ENCODE assay signal across 25 cellular contexts in genomic region chr1:15538750-15539149, GRCh38. TPM values are rescaled to one million over a fixed set of nuclear protein-coding genes. Genes with fewer than 3 reads are reported as not detected.
DNase-seq lines count a peak whose midpoint lies in the region; ATAC-seq and TF ChIP-seq lines count a peak whose summit lies in the region.
"Had no signal": no experiment of that assay in that cellular context is flagged by ENCODE, and none has a peak within 500 bp of the region (broad histone marks: within the 10 kb centered on the region; RNA-seq: fewer than 3 reads in every experiment).

No MANE protein-coding gene starts in this region.

- peak overlapping the region; percentile 24 for H3K27ac Mint-ChIP-seq in activated CD4-positive, alpha-beta T cell treated with anti-CD3 and anti-CD28 coated beads for 36 hours
- H3K27ac Mint-ChIP-seq in activated CD4-positive, alpha-beta T cell treated with anti-CD3 and anti-CD28 coated beads, Interleukin-2, amount 10 ng/mL, durations not matched to agents 7 days and 5 days = no peak overlapping the region
- H3K27ac Mint-ChIP-seq: activated naive CD4-positive, alpha-beta T cell treated with anti-CD3 and anti-CD28 coated beads for 36 hours; CD4-positive, alpha-beta T cell; stimulated activated naive CD8-positive, alpha-beta T cell treated with anti-CD3 and anti-CD28 coated beads, Interleukin-15, Interleukin-2, amounts not matched to agents 100 ng/mL and 50 ng/mL, for 24 hours; T-cell had no signal

- peaks cover 40% of the 10 kb centered on the region for H3K36me3 Mint-ChIP-seq in activated CD4-positive, alpha-beta T cell treated with anti-CD3 and anti-CD28 coated beads for 36 hours (ENCODE audit: low read depth)
- H3K36me3 Mint-ChIP-seq in activated CD4-positive, alpha-beta T cell treated with anti-CD3 and anti-CD28 coated beads, Interleukin-2, amount 10 ng/mL, durations not matched to agents 7 days and 5 days (ENCODE audit: low read depth) = peaks cover 30% of the 10 kb centered on the region

- H3K27me3 Mint-ChIP-seq in activated CD4-positive, alpha-beta T cell treated with anti-CD3 and anti-CD28 coated beads for 36 hours = no peaks in the 10 kb centered on the region
- no peaks in the 10 kb centered on the region for H3K27me3 Mint-ChIP-seq in activated CD4-positive, alpha-beta T cell treated with anti-CD3 and anti-CD28 coated beads, Interleukin-2, amount 10 ng/mL, durations not matched to agents 7 days and 5 days
- H3K27me3 Mint-ChIP-seq: CD4-positive, alpha-beta T cell; stimulated activated naive CD8-positive, alpha-beta T cell treated with anti-CD3 and anti-CD28 coated beads, Interleukin-15, Interleukin-2, amounts not matched to agents 100 ng/mL and 50 ng/mL, for 24 hours; T-cell had no signal

- no peaks in the 10 kb centered on the region for H3K9me3 Mint-ChIP-seq in activated CD4-positive, alpha-beta T cell treated with anti-CD3 and anti-CD28 coated beads for 36 hours (ENCODE audit: low read depth)
- no peaks in the 10 kb centered on the region for H3K9me3 Mint-ChIP-seq in activated CD4-positive, alpha-beta T cell treated with anti-CD3 and anti-CD28 coated beads, Interleukin-2, amount 10 ng/mL, durations not matched to agents 7 days and 5 days
- H3K9me3 Mint-ChIP-seq: activated naive CD4-positive, alpha-beta T cell treated with anti-CD3 and anti-CD28 coated beads for 36 hours; CD4-positive, alpha-beta T cell; stimulated activated naive CD8-positive, alpha-beta T cell treated with anti-CD3 and anti-CD28 coated beads, Interleukin-15, Interleukin-2, amounts not matched to agents 100 ng/mL and 50 ng/mL, for 24 hours; T-cell had no signal

- no peak for ATAC-seq in activated CD4-positive, alpha-beta T cell treated with anti-CD3 and anti-CD28 coated beads for 36 hours
- ATAC-seq: T-cell had no signal

- intact Hi-C loops in activated CD4-positive, alpha-beta T cell treated with anti-CD3 and anti-CD28 coated beads for 36 hours (cut with DNase I, micrococcal nuclease) = no loop called here
- intact Hi-C loops in ovary (cut with DNase I) = loop anchor here in 1 of 4 donors (10.0 kb wide), 1 partner anchor 76 kb away; the partner anchor contains the start of gene DDI2

- no peak overlapping the region for H3K4me2 ChIP-seq in osteoblast (ENCODE audit: insufficient read depth, low read length)

- H2AFZ ChIP-seq in osteoblast (ENCODE audit: low read length) = no peak overlapping the region

- H3K79me2 ChIP-seq in osteoblast (ENCODE audit: insufficient read depth, low read length) = peaks cover 4% of the 10 kb centered on the region

- no peaks in the 10 kb centered on the region for H3K27me3 ChIP-seq in SJCRH30
- no peaks in the 10 kb centered on the region for H3K27me3 ChIP-seq in osteoblast (ENCODE audit: insufficient read depth, low read length)
- no peaks in the 10 kb centered on the region for H3K27me3 ChIP-seq in ovary
- H3K27me3 ChIP-seq: ascending aorta, esophagus squamous epithelium, neutrophil, tibial artery had no signal

- 60 to 75% (median 68%) methylated on average over 5 of the region's 5 CpGs for WGBS in ovary, 3 donors

- TF ChIP-seq EP300 in ovary (IDR thresholded peaks at IDR 0.05) = no peak

- no peak overlapping the region for H3K4me3 Mint-ChIP-seq in activated CD4-positive, alpha-beta T cell treated with anti-CD3 and anti-CD28 coated beads for 36 hours
- no peak overlapping the region for H3K4me3 Mint-ChIP-seq in activated CD4-positive, alpha-beta T cell treated with anti-CD3 and anti-CD28 coated beads, Interleukin-2, amount 10 ng/mL, durations not matched to agents 7 days and 5 days
- H3K4me3 Mint-ChIP-seq: activated naive CD4-positive, alpha-beta T cell treated with anti-CD3 and anti-CD28 coated beads for 36 hours; CD4-positive, alpha-beta T cell; stimulated activated naive CD8-positive, alpha-beta T cell treated with anti-CD3 and anti-CD28 coated beads, Interleukin-15, Interleukin-2, amounts not matched to agents 100 ng/mL and 50 ng/mL, for 24 hours; T-cell had no signal

- TF ChIP-seq POLR2A in ovary (IDR thresholded peaks at IDR 0.05) = no peak

- no peaks in the 10 kb centered on the region for H3K4me1 ChIP-seq in SJCRH30
- peaks cover 13% of the 10 kb centered on the region for H3K4me1 ChIP-seq in osteoblast (ENCODE audit: insufficient read depth, low read length)
- H3K4me1 ChIP-seq in ovary (ENCODE audit: insufficient read depth) = no peaks in the 10 kb centered on the region
- H3K4me1 ChIP-seq: ascending aorta, tibial artery had no signal

- H3K9me3 ChIP-seq in SJCRH30 (replicated peaks) (no peaks in the 10 kb centered on the region), osteoblast (ENCODE audit: low read depth, low read length) (no peaks in the 10 kb centered on the region), ovary (no peaks in the 10 kb centered on the region)
- H3K9me3 ChIP-seq: ascending aorta, esophagus squamous epithelium, neutrophil, tibial artery had no signal

- no peak for TF ChIP-seq CTCF in osteoblast (IDR thresholded peaks at IDR 0.05; ENCODE audit: extremely low read depth, low read depth, low read length)
- no peak for TF ChIP-seq CTCF in ovary (IDR thresholded peaks at IDR 0.05)

- peaks cover 2% of the 10 kb centered on the region for H4K20me1 ChIP-seq in osteoblast (ENCODE audit: insufficient read depth, low read length)

- POLR2A ChIA-PET in activated CD4-positive, alpha-beta T cell treated with anti-CD3 and anti-CD28 coated beads for 36 hours (lab: Charles Lee) = no interaction called here
- POLR2A ChIA-PET in activated CD4-positive, alpha-beta T cell treated with anti-CD3 and anti-CD28 coated beads, Interleukin-2, amount 10 ng/mL, durations not matched to agents 7 days and 5 days (lab: Charles Lee) = no interaction called here

- CTCF ChIA-PET in activated CD4-positive, alpha-beta T cell treated with anti-CD3 and anti-CD28 coated beads for 36 hours (lab: Charles Lee) = no interaction called here
- CTCF ChIA-PET in activated CD4-positive, alpha-beta T cell treated with anti-CD3 and anti-CD28 coated beads, Interleukin-2, amount 10 ng/mL, durations not matched to agents 7 days and 5 days (lab: Charles Lee) = no interaction called here

- H3K4me3 ChIP-seq in SJCRH30 = no peak overlapping the region
- no peak overlapping the region for H3K4me3 ChIP-seq in osteoblast (ENCODE audit: insufficient read depth, low read length)
- H3K4me3 ChIP-seq in ovary = no peak overlapping the region
- H3K4me3 ChIP-seq: ascending aorta, esophagus squamous epithelium, lung, tibial artery had no signal

- H3K27ac ChIP-seq in SJCRH30 = no peak overlapping the region
- no peak overlapping the region for H3K27ac ChIP-seq in osteoblast (ENCODE audit: low read depth, low read length)
- no peak overlapping the region for H3K27ac ChIP-seq in ovary
- H3K27ac ChIP-seq: ascending aorta, esophagus squamous epithelium, neutrophil, tibial artery had no signal

- no peaks in the 10 kb centered on the region for H3K4me1 Mint-ChIP-seq in activated CD4-positive, alpha-beta T cell treated with anti-CD3 and anti-CD28 coated beads for 36 hours
- H3K4me1 Mint-ChIP-seq in activated CD4-positive, alpha-beta T cell treated with anti-CD3 and anti-CD28 coated beads, Interleukin-2, amount 10 ng/mL, durations not matched to agents 7 days and 5 days = no peaks in the 10 kb centered on the region

- no peak for DNase-seq in activated CD4-positive, alpha-beta T cell treated with anti-CD3 and anti-CD28 coated beads for 36 hours
- DNase-seq in activated CD4-positive, alpha-beta T cell treated with anti-CD3 and anti-CD28 coated beads, Interleukin-2, amount 10 ng/mL, durations not matched to agents 7 days and 5 days = no peak
- DNase-seq in NCI-H1105 treated with DMSO at 0.1 percent for 48 hours (lab: John Stamatoyannopoulos, UW) (peak; percentile 86), SJCRH30 (peak; percentile 34 to 53), osteoblast (ENCODE audit: insufficient read length, low spot score, missing footprints) (peak; percentile 22), ovary (no peak), HT-29 (ENCODE audit: low spot score) (no peak), NCI-H446 treated with DMSO at 0.1 percent for 48 hours (lab: John Stamatoyannopoulos, UW) (no peak)
- DNase-seq: activated naive CD4-positive, alpha-beta T cell treated with anti-CD3 and anti-CD28 coated beads for 36 hours; activated T-cell treated with anti-CD3 and anti-CD28 coated beads for 4 hours; CD4-positive, alpha-beta T cell; DND-41; effector CD8-positive, alpha-beta T cell; esophagus squamous epithelium; GOT3; kidney; NCI-H524 treated with DMSO at 0.1 percent for 48 hours; SHP77; stimulated activated CD4-positive, alpha-beta T cell treated with anti-CD3 and anti-CD28 coated beads, Interleukin-4, amount 100 ng/mL, for 24 hours; T-cell; tibial artery had no signal

- H3K36me3 ChIP-seq in SJCRH30 (peaks cover 26% of the 10 kb centered on the region), osteoblast (ENCODE audit: insufficient read depth, low read length) (peaks cover 57% of the 10 kb centered on the region), ovary (no peaks in the 10 kb centered on the region)

RNA-seq across cellular contexts. Expression of gene DNAJC16, which starts 12.1 kb away (rescaled TPM):
- total RNA-seq in activated CD4-positive, alpha-beta T cell treated with anti-CD3 and anti-CD28 coated beads for 36 hours = 10 to 100 TPM; 10.9 to 14.1 TPM
- 10 to 100 TPM; 18.8 to 19.6 TPM for total RNA-seq in activated CD4-positive, alpha-beta T cell treated with anti-CD3 and anti-CD28 coated beads, Interleukin-2, amount 10 ng/mL, durations not matched to agents 7 days and 5 days
- total RNA-seq in SJCRH30 (2014; rRNA removed; shearing (Covaris generic)) = 19.6 and 23.2 TPM in 2 replicates
- total RNA-seq in osteoblast = 19.2 and 22.4 TPM in 2 replicates
- total RNA-seq in ovary = 10 to 100 TPM; 12.3 to 33.3 (median 17.9) TPM
- 1 to 10 TPM; 4.7 to 10.0 TPM for polyA plus RNA-seq in ovary
- total RNA-seq in HT-29 (2014; rRNA removed; shearing (Covaris generic)) = 4.8 and 9.3 TPM in 2 replicates

RNA-seq across cellular contexts. Expression of gene CASP9, which starts 14.7 kb away (rescaled TPM):
- total RNA-seq in activated CD4-positive, alpha-beta T cell treated with anti-CD3 and anti-CD28 coated beads for 36 hours = 1 to 10 TPM; 7.6 to 9.6 TPM
- total RNA-seq in activated CD4-positive, alpha-beta T cell treated with anti-CD3 and anti-CD28 coated beads, Interleukin-2, amount 10 ng/mL, durations not matched to agents 7 days and 5 days = 10 to 100 TPM; 11.3 to 13.4 TPM
- 34.6 and 35.5 TPM in 2 replicates for total RNA-seq in SJCRH30 (2014; rRNA removed; shearing (Covaris generic))
- total RNA-seq in osteoblast (10.0 and 10.9 TPM in 2 replicates), ovary (10 to 100 TPM; 13.4 to 62.0 (median 44.4) TPM)
- polyA plus RNA-seq in ovary = 10 to 100 TPM; 21.1 to 33.5 TPM
- total RNA-seq in HT-29 (2014; rRNA removed; shearing (Covaris generic)) = 15.7 and 18.0 TPM in 2 replicates

RNA-seq across cellular contexts. Expression of gene AGMAT, which starts 46.1 kb away (rescaled TPM):
- total RNA-seq in activated CD4-positive, alpha-beta T cell treated with anti-CD3 and anti-CD28 coated beads for 36 hours = 10 to 100 TPM; 18.1 to 24.0 TPM
- 10 to 100 TPM; 17.0 to 17.6 TPM for total RNA-seq in activated CD4-positive, alpha-beta T cell treated with anti-CD3 and anti-CD28 coated beads, Interleukin-2, amount 10 ng/mL, durations not matched to agents 7 days and 5 days
- total RNA-seq in SJCRH30 (2014; rRNA removed; shearing (Covaris generic)) = not detected in 2 replicates
- total RNA-seq in osteoblast = 2.2 and 2.7 TPM in 2 replicates
- under 1 TPM in 3 of 7 donors, not detected in 4; 0.30 to 0.31 (median 0.30) TPM for total RNA-seq in ovary
- 1 to 10 TPM in 1 of 2 donors, under 1 TPM in 1; 0.08 to 1.5 TPM for polyA plus RNA-seq in ovary
- total RNA-seq in HT-29 (2014; rRNA removed; shearing (Covaris generic)) = 52.1 and 62.5 TPM in 2 replicates

Comparison
In these comparisons a context has a peak if more than half of its experiments do, and no peak if none do; other contexts are left out.
1. DNase-seq: peak in NCI-H1105 treated with DMSO at 0.1 percent for 48 hours (single experiment), SJCRH30 (2 of 2) and osteoblast (single experiment); none in activated CD4-positive, alpha-beta T cell treated with anti-CD3 and anti-CD28 coated beads for 36 hours (single experiment), activated CD4-positive, alpha-beta T cell treated with anti-CD3 and anti-CD28 coated beads, Interleukin-2, amount 10 ng/mL, durations not matched to agents 7 days and 5 days (single experiment), ovary (0 of 5), HT-29 (single experiment) and NCI-H446 treated with DMSO at 0.1 percent for 48 hours (single experiment).